ENCODE assay signal across 1 cellular context in genomic region chr16:11677959-11678881, GRCh38.
TF ChIP-seq lines count a peak whose summit lies in the region.

No MANE protein-coding gene starts in this region.

TF ChIP-seq in GM12878, 131 proteins besides CTCF, POLR2A, EP300 and RAD21 (continued from another document and continues in another):
- no peak for TF ChIP-seq HSF1 (IDR thresholded peaks at IDR 0.05; ENCODE audit: low read depth, low read length)
- TF ChIP-seq CBFB (IDR thresholded peaks at IDR 0.05; ENCODE audit: low read depth): no peak
- peak; percentile 70 for TF ChIP-seq GATAD2B (conservative IDR thresholded peaks at IDR 0.05; ENCODE audit: low read depth)
- no peak for TF ChIP-seq E2F4 (IDR thresholded peaks at IDR 0.05; ENCODE audit: low read depth, low read length)
- no peak for TF ChIP-seq ZZZ3 (IDR thresholded peaks at IDR 0.05; ENCODE audit: control insufficient read depth, insufficient read length, low read depth)
- TF ChIP-seq BCL11A (IDR thresholded peaks at IDR 0.05; ENCODE audit: low read depth, low read length): peak; percentile 5; the same call in 1 of the 2 replicates
- TF ChIP-seq ZNF217 (IDR thresholded peaks at IDR 0.05): no peak
- TF ChIP-seq PRDM15 (CRISPR knock-in tag; IDR thresholded peaks at IDR 0.05): no peak
- TF ChIP-seq IKZF1 (conservative IDR thresholded peaks at IDR 0.05): peak; percentile 94
- TF ChIP-seq PAX5 (IDR thresholded peaks at IDR 0.05; ENCODE audit: borderline replicate concordance, low read depth, low read length): no peak
- no peak for TF ChIP-seq SMAD5 (IDR thresholded peaks at IDR 0.05; ENCODE audit: low read depth)
- no peak for TF ChIP-seq SREBF1 (IDR thresholded peaks at IDR 0.05; ENCODE audit: low read length)
- TF ChIP-seq KAT2A (conservative IDR thresholded peaks at IDR 0.05; ENCODE audit: control insufficient read depth, low read depth, low read length): no peak
- no peak for TF ChIP-seq TAF1 (IDR thresholded peaks at IDR 0.05; ENCODE audit: borderline replicate concordance, low read depth, low read length)
- TF ChIP-seq ETV6 (conservative IDR thresholded peaks at IDR 0.05 in 1 of 2, IDR thresholded peaks at IDR 0.05 in 1 of 2; ENCODE audit: borderline replicate concordance in 1 of 2, low read depth in 1 of 2): peak in 1 of 2 experiments; percentile 93; a peak in 2 of 4 replicates
- TF ChIP-seq BRCA1 (IDR thresholded peaks at IDR 0.05; ENCODE audit: low read depth, low read length): no peak
- 0 out of 2 replicates have a peak, but pooled peaks have one; percentile 24 for TF ChIP-seq LARP7 (IDR thresholded peaks at IDR 0.05)
- TF ChIP-seq ASH2L (IDR thresholded peaks at IDR 0.05; ENCODE audit: borderline replicate concordance, low read depth): no peak
- TF ChIP-seq ATF7 (IDR thresholded peaks at IDR 0.05; ENCODE audit: low read depth): no peak; the same call in 1 of the 2 replicates
- no peak for TF ChIP-seq FOXK2 (IDR thresholded peaks at IDR 0.05)
- TF ChIP-seq POLR2AphosphoS2 (IDR thresholded peaks at IDR 0.05; ENCODE audit: low read depth, low read length): no peak
- TF ChIP-seq ESRRA (IDR thresholded peaks at IDR 0.05; ENCODE audit: low read length): peak; percentile 78; the same call in 1 of the 2 replicates
- TF ChIP-seq JUND (IDR thresholded peaks at IDR 0.05; ENCODE audit: low read depth, low read length): no peak
- TF ChIP-seq FOS (IDR thresholded peaks at IDR 0.05; ENCODE audit: borderline replicate concordance, extremely low read depth, insufficient read length): no peak
- TF ChIP-seq SUPT20H (IDR thresholded peaks at IDR 0.05; ENCODE audit: borderline replicate concordance, control insufficient read depth, low read depth, low read length): no peak
- TF ChIP-seq NFIC (IDR thresholded peaks at IDR 0.05; ENCODE audit: low read depth, low read length): peak; percentile 74
- no peak for TF ChIP-seq USF2 (IDR thresholded peaks at IDR 0.05; ENCODE audit: borderline replicate concordance, low read depth, low read length)
- TF ChIP-seq ZNF687 (IDR thresholded peaks at IDR 0.05): peak; percentile 55
- TF ChIP-seq RUNX3 (IDR thresholded peaks at IDR 0.05; ENCODE audit: low read length): peak; percentile 73
- TF ChIP-seq SMC3 (IDR thresholded peaks at IDR 0.05; ENCODE audit: borderline replicate concordance, low read length): no peak
- no peak for TF ChIP-seq MAX (IDR thresholded peaks at IDR 0.05; ENCODE audit: low read depth, low read length)
- no peak for TF ChIP-seq IRF3 (IDR thresholded peaks at IDR 0.05)
- TF ChIP-seq ZBTB4 (CRISPR knock-in tag; IDR thresholded peaks at IDR 0.05): no peak
- no peak for TF ChIP-seq ZNF207 (IDR thresholded peaks at IDR 0.05; ENCODE audit: borderline replicate concordance)
- TF ChIP-seq ATF2 (IDR thresholded peaks at IDR 0.05; ENCODE audit: low read length): peak; percentile 46; the same call in 1 of the 2 replicates
- TF ChIP-seq SIN3A (IDR thresholded peaks at IDR 0.05; ENCODE audit: low read depth, low read length): no peak
- TF ChIP-seq EZH2 (IDR thresholded peaks at IDR 0.05; ENCODE audit: borderline replicate concordance, control insufficient read depth, low read depth, low read length): no peak
- 0 out of 2 replicates have a peak, but pooled peaks have one; percentile 41 for TF ChIP-seq CREM (IDR thresholded peaks at IDR 0.05; ENCODE audit: low read depth)
- TF ChIP-seq IKZF2 (IDR thresholded peaks at IDR 0.05): peak; percentile 88 to 93
- 0 out of 2 replicates have a peak, but pooled peaks have one; percentile 25 for TF ChIP-seq BMI1 (IDR thresholded peaks at IDR 0.05; ENCODE audit: borderline replicate concordance)
- TF ChIP-seq RELB (IDR thresholded peaks at IDR 0.05; ENCODE audit: low read depth): peak; percentile 66; the same call in 1 of the 2 replicates
- TF ChIP-seq FOXM1 (IDR thresholded peaks at IDR 0.05; ENCODE audit: low read depth, low read length): peak; percentile 15
